2 cellular contexts compared by ENCODE assay signal in the genomic region with DNA sequence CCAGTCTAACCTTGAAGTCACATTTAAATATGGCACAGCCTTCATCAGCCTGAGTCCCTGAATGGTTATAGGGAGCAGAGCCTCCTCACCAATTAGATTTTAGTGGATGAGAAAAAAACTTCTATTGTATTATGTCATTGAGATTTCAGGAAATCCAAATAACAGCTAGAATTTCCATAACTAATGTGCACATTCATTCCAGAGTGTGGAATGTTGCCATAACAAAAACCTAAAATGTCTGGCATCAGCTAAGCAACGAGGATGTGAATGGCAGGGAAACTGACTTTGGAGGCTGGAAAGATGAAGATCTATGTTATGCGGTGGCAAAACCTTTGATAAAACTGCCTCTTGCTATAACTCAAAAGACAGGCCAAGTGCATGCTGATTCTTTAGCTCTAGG.
TF ChIP-seq lines count a peak whose summit lies in the region.

No MANE protein-coding gene starts in this region.

TF ChIP-seq in GM23338, 12 proteins besides CTCF, POLR2A, EP300 and RAD21 (continued from another document):
- TF ChIP-seq, protein P1, sequence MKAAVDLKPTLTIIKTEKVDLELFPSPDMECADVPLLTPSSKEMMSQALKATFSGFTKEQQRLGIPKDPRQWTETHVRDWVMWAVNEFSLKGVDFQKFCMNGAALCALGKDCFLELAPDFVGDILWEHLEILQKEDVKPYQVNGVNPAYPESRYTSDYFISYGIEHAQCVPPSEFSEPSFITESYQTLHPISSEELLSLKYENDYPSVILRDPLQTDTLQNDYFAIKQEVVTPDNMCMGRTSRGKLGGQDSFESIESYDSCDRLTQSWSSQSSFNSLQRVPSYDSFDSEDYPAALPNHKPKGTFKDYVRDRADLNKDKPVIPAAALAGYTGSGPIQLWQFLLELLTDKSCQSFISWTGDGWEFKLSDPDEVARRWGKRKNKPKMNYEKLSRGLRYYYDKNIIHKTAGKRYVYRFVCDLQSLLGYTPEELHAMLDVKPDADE (IDR thresholded peaks at IDR 0.05): no peak
- TF ChIP-seq JUNB (IDR thresholded peaks at IDR 0.05; ENCODE audit: unreplicated experiment) (no peak), EZH2phosphoT487 (IDR thresholded peaks at IDR 0.05; ENCODE audit: unreplicated experiment) (no peak), NANOG (IDR thresholded peaks at IDR 0.05; ENCODE audit: borderline replicate concordance) (no peak), STAT1 (IDR thresholded peaks at IDR 0.05; ENCODE audit: unreplicated experiment) (no peak), POLR2AphosphoS5 (IDR thresholded peaks at IDR 0.05; ENCODE audit: low read depth) (no peak), ZNF331 (CRISPR knock-in tag; IDR thresholded peaks at IDR 0.05; ENCODE audit: low read depth) (no peak), CREB1 (CRISPR knock-in tag; IDR thresholded peaks at IDR 0.05; ENCODE audit: low read depth) (no peak)
- TF ChIP-seq, protein P2, sequence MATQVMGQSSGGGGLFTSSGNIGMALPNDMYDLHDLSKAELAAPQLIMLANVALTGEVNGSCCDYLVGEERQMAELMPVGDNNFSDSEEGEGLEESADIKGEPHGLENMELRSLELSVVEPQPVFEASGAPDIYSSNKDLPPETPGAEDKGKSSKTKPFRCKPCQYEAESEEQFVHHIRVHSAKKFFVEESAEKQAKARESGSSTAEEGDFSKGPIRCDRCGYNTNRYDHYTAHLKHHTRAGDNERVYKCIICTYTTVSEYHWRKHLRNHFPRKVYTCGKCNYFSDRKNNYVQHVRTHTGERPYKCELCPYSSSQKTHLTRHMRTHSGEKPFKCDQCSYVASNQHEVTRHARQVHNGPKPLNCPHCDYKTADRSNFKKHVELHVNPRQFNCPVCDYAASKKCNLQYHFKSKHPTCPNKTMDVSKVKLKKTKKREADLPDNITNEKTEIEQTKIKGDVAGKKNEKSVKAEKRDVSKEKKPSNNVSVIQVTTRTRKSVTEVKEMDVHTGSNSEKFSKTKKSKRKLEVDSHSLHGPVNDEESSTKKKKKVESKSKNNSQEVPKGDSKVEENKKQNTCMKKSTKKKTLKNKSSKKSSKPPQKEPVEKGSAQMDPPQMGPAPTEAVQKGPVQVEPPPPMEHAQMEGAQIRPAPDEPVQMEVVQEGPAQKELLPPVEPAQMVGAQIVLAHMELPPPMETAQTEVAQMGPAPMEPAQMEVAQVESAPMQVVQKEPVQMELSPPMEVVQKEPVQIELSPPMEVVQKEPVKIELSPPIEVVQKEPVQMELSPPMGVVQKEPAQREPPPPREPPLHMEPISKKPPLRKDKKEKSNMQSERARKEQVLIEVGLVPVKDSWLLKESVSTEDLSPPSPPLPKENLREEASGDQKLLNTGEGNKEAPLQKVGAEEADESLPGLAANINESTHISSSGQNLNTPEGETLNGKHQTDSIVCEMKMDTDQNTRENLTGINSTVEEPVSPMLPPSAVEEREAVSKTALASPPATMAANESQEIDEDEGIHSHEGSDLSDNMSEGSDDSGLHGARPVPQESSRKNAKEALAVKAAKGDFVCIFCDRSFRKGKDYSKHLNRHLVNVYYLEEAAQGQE (IDR thresholded peaks at IDR 0.05; ENCODE audit: unreplicated experiment): no peak
- TF ChIP-seq, protein P3, sequence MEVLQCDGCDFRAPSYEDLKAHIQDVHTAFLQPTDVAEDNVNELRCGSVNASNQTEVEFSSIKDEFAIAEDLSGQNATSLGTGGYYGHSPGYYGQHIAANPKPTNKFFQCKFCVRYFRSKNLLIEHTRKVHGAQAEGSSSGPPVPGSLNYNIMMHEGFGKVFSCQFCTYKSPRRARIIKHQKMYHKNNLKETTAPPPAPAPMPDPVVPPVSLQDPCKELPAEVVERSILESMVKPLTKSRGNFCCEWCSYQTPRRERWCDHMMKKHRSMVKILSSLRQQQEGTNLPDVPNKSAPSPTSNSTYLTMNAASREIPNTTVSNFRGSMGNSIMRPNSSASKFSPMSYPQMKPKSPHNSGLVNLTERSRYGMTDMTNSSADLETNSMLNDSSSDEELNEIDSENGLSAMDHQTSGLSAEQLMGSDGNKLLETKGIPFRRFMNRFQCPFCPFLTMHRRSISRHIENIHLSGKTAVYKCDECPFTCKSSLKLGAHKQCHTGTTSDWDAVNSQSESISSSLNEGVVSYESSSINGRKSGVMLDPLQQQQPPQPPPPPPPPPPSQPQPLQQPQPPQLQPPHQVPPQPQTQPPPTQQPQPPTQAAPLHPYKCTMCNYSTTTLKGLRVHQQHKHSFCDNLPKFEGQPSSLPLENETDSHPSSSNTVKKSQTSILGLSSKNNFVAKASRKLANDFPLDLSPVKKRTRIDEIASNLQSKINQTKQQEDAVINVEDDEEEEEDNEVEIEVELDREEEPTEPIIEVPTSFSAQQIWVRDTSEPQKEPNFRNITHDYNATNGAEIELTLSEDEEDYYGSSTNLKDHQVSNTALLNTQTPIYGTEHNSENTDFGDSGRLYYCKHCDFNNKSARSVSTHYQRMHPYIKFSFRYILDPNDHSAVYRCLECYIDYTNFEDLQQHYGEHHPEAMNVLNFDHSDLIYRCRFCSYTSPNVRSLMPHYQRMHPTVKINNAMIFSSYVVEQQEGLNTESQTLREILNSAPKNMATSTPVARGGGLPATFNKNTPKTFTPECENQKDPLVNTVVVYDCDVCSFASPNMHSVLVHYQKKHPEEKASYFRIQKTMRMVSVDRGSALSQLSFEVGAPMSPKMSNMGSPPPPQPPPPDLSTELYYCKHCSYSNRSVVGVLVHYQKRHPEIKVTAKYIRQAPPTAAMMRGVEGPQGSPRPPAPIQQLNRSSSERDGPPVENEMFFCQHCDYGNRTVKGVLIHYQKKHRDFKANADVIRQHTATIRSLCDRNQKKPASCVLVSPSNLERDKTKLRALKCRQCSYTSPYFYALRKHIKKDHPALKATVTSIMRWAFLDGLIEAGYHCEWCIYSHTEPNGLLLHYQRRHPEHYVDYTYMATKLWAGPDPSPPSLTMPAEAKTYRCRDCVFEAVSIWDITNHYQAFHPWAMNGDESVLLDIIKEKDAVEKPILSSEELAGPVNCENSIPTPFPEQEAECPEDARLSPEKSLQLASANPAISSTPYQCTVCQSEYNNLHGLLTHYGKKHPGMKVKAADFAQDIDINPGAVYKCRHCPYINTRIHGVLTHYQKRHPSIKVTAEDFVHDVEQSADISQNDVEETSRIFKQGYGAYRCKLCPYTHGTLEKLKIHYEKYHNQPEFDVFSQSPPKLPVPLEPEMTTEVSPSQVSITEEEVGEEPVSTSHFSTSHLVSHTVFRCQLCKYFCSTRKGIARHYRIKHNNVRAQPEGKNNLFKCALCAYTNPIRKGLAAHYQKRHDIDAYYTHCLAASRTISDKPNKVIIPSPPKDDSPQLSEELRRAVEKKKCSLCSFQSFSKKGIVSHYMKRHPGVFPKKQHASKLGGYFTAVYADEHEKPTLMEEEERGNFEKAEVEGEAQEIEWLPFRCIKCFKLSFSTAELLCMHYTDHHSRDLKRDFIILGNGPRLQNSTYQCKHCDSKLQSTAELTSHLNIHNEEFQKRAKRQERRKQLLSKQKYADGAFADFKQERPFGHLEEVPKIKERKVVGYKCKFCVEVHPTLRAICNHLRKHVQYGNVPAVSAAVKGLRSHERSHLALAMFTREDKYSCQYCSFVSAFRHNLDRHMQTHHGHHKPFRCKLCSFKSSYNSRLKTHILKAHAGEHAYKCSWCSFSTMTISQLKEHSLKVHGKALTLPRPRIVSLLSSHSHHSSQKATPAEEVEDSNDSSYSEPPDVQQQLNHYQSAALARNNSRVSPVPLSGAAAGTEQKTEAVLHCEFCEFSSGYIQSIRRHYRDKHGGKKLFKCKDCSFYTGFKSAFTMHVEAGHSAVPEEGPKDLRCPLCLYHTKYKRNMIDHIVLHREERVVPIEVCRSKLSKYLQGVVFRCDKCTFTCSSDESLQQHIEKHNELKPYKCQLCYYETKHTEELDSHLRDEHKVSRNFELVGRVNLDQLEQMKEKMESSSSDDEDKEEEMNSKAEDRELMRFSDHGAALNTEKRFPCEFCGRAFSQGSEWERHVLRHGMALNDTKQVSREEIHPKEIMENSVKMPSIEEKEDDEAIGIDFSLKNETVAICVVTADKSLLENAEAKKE (CRISPR knock-in tag; IDR thresholded peaks at IDR 0.05): no peak
TF ChIP-seq in GM23338: peak in this region for 0.

TF ChIP-seq in endothelial cell of umbilical vein, 7 proteins besides CTCF, POLR2A, EP300 and RAD21 (continued from another document):
- no peak for TF ChIP-seq FOS (IDR thresholded peaks at IDR 0.05; ENCODE audit: borderline replicate concordance, insufficient read depth, low read length)
- no peak for TF ChIP-seq GATA2 (IDR thresholded peaks at IDR 0.05; ENCODE audit: insufficient read depth, insufficient read length, low read depth, low read length)
- no peak for TF ChIP-seq MYC (IDR thresholded peaks at IDR 0.05; ENCODE audit: low read depth, low read length)
- TF ChIP-seq, protein P4, sequence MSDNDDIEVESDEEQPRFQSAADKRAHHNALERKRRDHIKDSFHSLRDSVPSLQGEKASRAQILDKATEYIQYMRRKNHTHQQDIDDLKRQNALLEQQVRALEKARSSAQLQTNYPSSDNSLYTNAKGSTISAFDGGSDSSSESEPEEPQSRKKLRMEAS (IDR thresholded peaks at IDR 0.05; ENCODE audit: insufficient read depth, insufficient read length): no peak
